Comparison of ENCODE assay signal across 14 cellular contexts in the genomic region with DNA sequence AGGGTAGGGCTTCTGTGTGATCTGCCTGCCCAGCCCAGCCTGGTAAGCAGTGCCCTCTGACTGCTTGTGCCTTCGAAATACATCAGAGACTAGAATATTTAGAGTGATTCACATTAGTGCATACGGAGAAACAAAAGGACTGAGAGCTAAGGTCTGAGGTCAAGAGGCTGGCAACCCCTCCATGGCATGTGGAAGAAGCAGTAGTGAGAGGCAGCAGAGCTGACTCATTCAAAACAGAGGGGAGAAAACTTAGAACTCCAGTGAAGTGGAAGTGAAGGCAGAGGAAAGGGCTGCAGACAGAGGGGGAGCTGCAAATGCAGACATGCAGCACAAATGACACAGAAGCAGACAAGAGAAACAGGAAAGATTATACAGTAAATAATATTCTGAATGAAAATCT.
DNase-seq lines count a peak whose midpoint lies in the region; ATAC-seq and TF ChIP-seq lines count a peak whose summit lies in the region.
"Had no signal": no experiment of that assay in that cellular context is flagged by ENCODE, and none has a peak within 500 bp of the region (broad histone marks: within the 10 kb centered on the region; RNA-seq: fewer than 3 reads in every experiment).

No MANE protein-coding gene starts in this region.

- H4K20me1 ChIP-seq in IMR-90 (ENCODE audit: insufficient read depth, low read length) (no peaks in the 10 kb centered on the region), Karpas-422 (ENCODE audit: insufficient read depth, low read depth, low read length) (no peaks in the 10 kb centered on the region)

- BruUV-seq in IMR-90 (replicated peaks; lab: Mats Ljungman, UMichigan) = no TSS peak

- H3K79me2 ChIP-seq in Karpas-422 (ENCODE audit: low read length) = no peaks in the 10 kb centered on the region; the same call in 1 of the 2 replicates

- no peak overlapping the region for H3K4me2 ChIP-seq in IMR-90 (ENCODE audit: low read depth, low read length)
- H3K4me2 ChIP-seq in Karpas-422 (ENCODE audit: low read depth, low read length, poor library complexity, severe bottlenecking) = no peak overlapping the region

- no peak overlapping the region for H2BK120ac ChIP-seq in IMR-90 (ENCODE audit: low read depth, low read length)

- POLR2A ChIA-PET in IMR-90 (lab: Charles Lee; ENCODE audit: unreplicated experiment) = no interaction called here

- ATAC-seq in IMR-90 (ENCODE audit: low read depth) = no peak

- TF ChIP-seq CTCF in IMR-90 (conservative IDR thresholded peaks at IDR 0.05; ENCODE audit: low read depth, low read length) = no peak
- TF ChIP-seq CTCF in brain microvascular endothelial cell (IDR thresholded peaks at IDR 0.05; ENCODE audit: low read depth, low read length, missing control alignments) = no peak
- no peak for TF ChIP-seq CTCF in GM13976 (IDR thresholded peaks at IDR 0.05; ENCODE audit: borderline replicate concordance, control extremely low read depth, extremely low read depth, insufficient read depth, missing control alignments)

- H4K91ac ChIP-seq in IMR-90 (ENCODE audit: insufficient read depth, low read depth, low read length) = no peak overlapping the region

- no peaks in the 10 kb centered on the region for H3K36me3 ChIP-seq in IMR-90 (ENCODE audit: control insufficient read depth, insufficient read depth, low read length)
- no peaks in the 10 kb centered on the region for H3K36me3 ChIP-seq in brain microvascular endothelial cell (replicated peaks)
- no peaks in the 10 kb centered on the region for H3K36me3 ChIP-seq in mesodermal cell (ENCODE audit: control insufficient read depth, insufficient read depth, low read length)
- H3K36me3 ChIP-seq in Karpas-422 (ENCODE audit: insufficient read depth, low read length) = no peaks in the 10 kb centered on the region

- 40% methylated on average over 1 of the region's 2 CpGs; no CpG with 5 or more reads in 1 of the 2 experiments for WGBS in IMR-90 (ENCODE audit: extremely low coverage in 2 of 2, insufficient read length in 1 of 2), 2 experiments
- WGBS in mesodermal cell (ENCODE audit: insufficient coverage in 2 of 2), 2 experiments = 31 to 63% methylated on average over 2 of the region's 2 CpGs

- peak overlapping the region; percentile 6 for H2AK9ac ChIP-seq in IMR-90 (replicated peaks; ENCODE audit: low read depth, low read length, poor library complexity)

- no peak overlapping the region for H3K18ac ChIP-seq in IMR-90 (ENCODE audit: low read depth, low read length)

- H2AFZ ChIP-seq in IMR-90 (replicated peaks; ENCODE audit: low read length, poor library complexity) (no peak overlapping the region), Karpas-422 (ENCODE audit: low read length) (no peak overlapping the region; the same call in 1 of the 2 replicates)

- no peak overlapping the region for H3K23ac ChIP-seq in IMR-90 (ENCODE audit: low read depth, low read length)

- H3K27ac ChIP-seq in IMR-90 (ENCODE audit: insufficient read depth, low read length) (no peak overlapping the region), brain microvascular endothelial cell (no peak overlapping the region), mesodermal cell (ENCODE audit: low read depth, low read length, severe bottlenecking) (peak overlapping the region; percentile 26), Karpas-422 (ENCODE audit: low read length) (no peak overlapping the region)
- H3K27ac ChIP-seq: stomach had no signal

- in situ Hi-C loops in IMR-90 (cut with MboI; ENCODE audit: low sequenced_read_pairs) = no loop called here
- in situ Hi-C loops in brain microvascular endothelial cell (cut with HindIII; ENCODE audit: low pct_ligation_motif_present, low sequenced_read_pairs) = loop anchor here (25.0 kb wide), 1 partner anchor 187 kb away; a partner anchor contains a TSS
- in situ Hi-C loops in GM13976 (cut with MboI; ENCODE audit: low sequenced_read_pairs, unreplicated experiment) = loop anchor here (10.0 to 25.0 kb wide), 2 partner anchors 195 to 537 kb away; a partner anchor contains a TSS

- H3K9me3 ChIP-seq in IMR-90 (ENCODE audit: control insufficient read depth, insufficient read depth, low read length) (no peaks in the 10 kb centered on the region), mesodermal cell (ENCODE audit: control insufficient read depth, low read length) (no peaks in the 10 kb centered on the region), Karpas-422 (ENCODE audit: low read length) (no peaks in the 10 kb centered on the region)
- H3K9me3 ChIP-seq: Caco-2, stomach had no signal

- intact Hi-C loops in IMR-90 (cut with micrococcal nuclease) = loop anchor here (2.0 kb wide), 1 partner anchor 113 kb away; no protein-coding TSS in a partner anchor

- TF ChIP-seq RAD21 in IMR-90 (IDR thresholded peaks at IDR 0.05; ENCODE audit: low read length) = no peak

- H3K9ac ChIP-seq in IMR-90 (ENCODE audit: low read depth, low read length) = no peak overlapping the region
- no peak overlapping the region; the same call in 1 of the 2 replicates for H3K9ac ChIP-seq in Karpas-422 (ENCODE audit: low read length)

- H4K5ac ChIP-seq in IMR-90 (ENCODE audit: low read depth, low read length) = no peak overlapping the region

- H4K8ac ChIP-seq in IMR-90 (ENCODE audit: low read depth in 2 of 2, low read length in 2 of 2) = no peak overlapping the region

- no peaks in the 10 kb centered on the region for H3K27me3 ChIP-seq in IMR-90 (ENCODE audit: control insufficient read depth, insufficient read depth, low read length)
- H3K27me3 ChIP-seq in brain microvascular endothelial cell (replicated peaks) = no peaks in the 10 kb centered on the region
- no peaks in the 10 kb centered on the region for H3K27me3 ChIP-seq in Karpas-422 (ENCODE audit: low read length)
- H3K27me3 ChIP-seq: stomach had no signal

- TF ChIP-seq POLR2A in IMR-90 (IDR thresholded peaks at IDR 0.05; ENCODE audit: low read depth, low read length) = no peak

- H2BK20ac ChIP-seq in IMR-90 (ENCODE audit: low read depth, low read length) = no peak overlapping the region

- no peak overlapping the region for H3K4me3 ChIP-seq in IMR-90 (ENCODE audit: insufficient read depth, low read depth, low read length)
- no peak overlapping the region for H3K4me3 ChIP-seq in brain microvascular endothelial cell (ENCODE audit: low read depth, low read length)
- H3K4me3 ChIP-seq in mesodermal cell (ENCODE audit: extremely low read depth, insufficient read depth, low read length, poor library complexity, severe bottlenecking) = no peak overlapping the region
- H3K4me3 ChIP-seq in Karpas-422 (ENCODE audit: low read length) = no peak overlapping the region
- H3K4me3 ChIP-seq: stomach had no signal

- CTCF ChIA-PET in IMR-90 (lab: Yijun Ruan, JAX) = interaction anchor here (0.5 to 2.6 kb wide), 3 partner anchors 126 to 239 kb away, joined by 4 to 12 read pairs (median 4); no protein-coding TSS in a partner anchor

- H3K9me1 ChIP-seq in IMR-90 (ENCODE audit: insufficient read depth, low read length) = no peaks in the 10 kb centered on the region

- H3K4ac ChIP-seq in IMR-90 (ENCODE audit: low read depth, low read length) = no peak overlapping the region

- DNase-seq in Daoy (ENCODE audit: low read depth) = peak; percentile 25
- DNase-seq in IMR-90 = peak; percentile 44
- DNase-seq in brain microvascular endothelial cell = peak; percentile 24
- no peak for DNase-seq in T-helper 9 cell
- DNase-seq in cerebellum (ENCODE audit: low spot score) = no peak
- no peak for DNase-seq in GM13976 (ENCODE audit: low spot score)
- DNase-seq in Karpas-422 = no peak
- DNase-seq: activated CD4-positive, alpha-beta T cell treated with anti-CD3 and anti-CD28 coated beads for 4 hours; activated gamma-delta T cell treated with Interleukin-2 at 50 U/mL for 16 hours; Caco-2; NCI-H2029; stimulated activated CD4-positive, alpha-beta T cell treated with anti-CD3 and anti-CD28 coated beads, Interleukin-2, amount 100 ng/mL, for 48 hours; stomach had no signal

- no peak overlapping the region for H3K56ac ChIP-seq in IMR-90 (ENCODE audit: extremely low read depth, insufficient read depth, low read length)

- no peaks in the 10 kb centered on the region for H3K9me2 ChIP-seq in Karpas-422 (replicated peaks; ENCODE audit: insufficient read depth, low read length)

- no peak overlapping the region for H2BK5ac ChIP-seq in IMR-90 (ENCODE audit: low read depth, low read length, poor library complexity, severe bottlenecking)

- no peak overlapping the region for H2AK5ac ChIP-seq in IMR-90 (ENCODE audit: low read depth, low read length)

- no peak overlapping the region for H2BK15ac ChIP-seq in IMR-90 (ENCODE audit: low read depth, low read length)

- dilution Hi-C loops in IMR-90 (cut with HindIII; ENCODE audit: low sequenced_read_pairs, unreplicated experiment) = no loop called here

- H3K4me1 ChIP-seq in IMR-90 (ENCODE audit: control insufficient read depth, insufficient read depth, low read length) = peaks cover 3% of the 10 kb centered on the region; the same call in 1 of the 2 replicates
- peaks cover 8% of the 10 kb centered on the region for H3K4me1 ChIP-seq in mesodermal cell (ENCODE audit: control insufficient read depth, insufficient read depth, low read length, poor library complexity, severe bottlenecking)
- H3K4me1 ChIP-seq in Karpas-422 (ENCODE audit: low read length) = no peaks in the 10 kb centered on the region
- H3K4me1 ChIP-seq: Caco-2, stomach had no signal

- no peak overlapping the region for H3K14ac ChIP-seq in IMR-90 (replicated peaks; ENCODE audit: low read depth, low read length)

- no peaks in the 10 kb centered on the region for H3K79me1 ChIP-seq in IMR-90 (ENCODE audit: low read depth in 1 of 2, low read length in 2 of 2)

TF ChIP-seq in IMR-90, 13 proteins besides CTCF, POLR2A, EP300 and RAD21 (continues in another document):
- TF ChIP-seq MXI1 (IDR thresholded peaks at IDR 0.05; ENCODE audit: borderline replicate concordance, low read depth, low read length) (no peak), CHD1 (IDR thresholded peaks at IDR 0.05; ENCODE audit: low read depth, low read length) (no peak), NFE2L2 (IDR thresholded peaks at IDR 0.05; ENCODE audit: low read depth, low read length) (no peak), RFX5 (IDR thresholded peaks at IDR 0.05; ENCODE audit: low read depth, low read length) (no peak), MAFK (IDR thresholded peaks at IDR 0.05; ENCODE audit: low read depth, low read length) (no peak), FOS (IDR thresholded peaks at IDR 0.05; ENCODE audit: low read depth, low read length) (no peak), BHLHE40 (IDR thresholded peaks at IDR 0.05; ENCODE audit: low read depth, low read length) (no peak), MAZ (IDR thresholded peaks at IDR 0.05; ENCODE audit: borderline replicate concordance, low read depth, low read length) (no peak), CEBPB (IDR thresholded peaks at IDR 0.05; ENCODE audit: low read depth, low read length) (no peak)
- TF ChIP-seq, protein P1, sequence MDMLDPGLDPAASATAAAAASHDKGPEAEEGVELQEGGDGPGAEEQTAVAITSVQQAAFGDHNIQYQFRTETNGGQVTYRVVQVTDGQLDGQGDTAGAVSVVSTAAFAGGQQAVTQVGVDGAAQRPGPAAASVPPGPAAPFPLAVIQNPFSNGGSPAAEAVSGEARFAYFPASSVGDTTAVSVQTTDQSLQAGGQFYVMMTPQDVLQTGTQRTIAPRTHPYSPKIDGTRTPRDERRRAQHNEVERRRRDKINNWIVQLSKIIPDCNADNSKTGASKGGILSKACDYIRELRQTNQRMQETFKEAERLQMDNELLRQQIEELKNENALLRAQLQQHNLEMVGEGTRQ (IDR thresholded peaks at IDR 0.05; ENCODE audit: low read depth, low read length) = no peak

Comparison
In these comparisons a context has a peak if more than half of its experiments do, and no peak if none do; other contexts are left out.
1. DNase-seq: peak in Daoy (single experiment), IMR-90 (single experiment) and brain microvascular endothelial cell (single experiment); none in T-helper 9 cell (single experiment), cerebellum (single experiment), GM13976 (single experiment) and Karpas-422 (single experiment).